In genomic region chr15:61112231-61112630, GRCh38 we compare ENCODE assay signal across 22 cellular contexts.
DNase-seq lines count a peak whose midpoint lies in the region; ATAC-seq and TF ChIP-seq lines count a peak whose summit lies in the region.
"Had no signal": no experiment of that assay in that cellular context is flagged by ENCODE, and none has a peak within 500 bp of the region (broad histone marks: within the 10 kb centered on the region; RNA-seq: fewer than 3 reads in every experiment).

No MANE protein-coding gene starts in this region.

- H3K9me3 Mint-ChIP-seq in type B pancreatic cell = no peaks in the 10 kb centered on the region
- H3K9me3 Mint-ChIP-seq: activated B cell treated with CpG ODN at 0.5 μM for 24 hours; activated CD8-positive, alpha-beta T cell treated with anti-CD3 and anti-CD28 coated beads for 36 hours had no signal

- no peak overlapping the region for H3K27ac ChIP-seq in left ventricle myocardium inferior (replicated peaks)
- H3K27ac ChIP-seq in WERI-Rb-1 = no peak overlapping the region
- H3K27ac ChIP-seq in adrenal gland = no peak overlapping the region
- H3K27ac ChIP-seq: hepatocyte, SJCRH30, testis had no signal

- H3K4me3 ChIP-seq in left ventricle myocardium inferior = no peak overlapping the region
- H3K4me3 ChIP-seq in WERI-Rb-1 (ENCODE audit: low read depth, low read length) = no peak overlapping the region
- H3K4me3 ChIP-seq in adrenal gland = no peak overlapping the region
- H3K4me3 ChIP-seq: hepatocyte, mucosa of descending colon, SJCRH30, testis had no signal

- H3K27me3 ChIP-seq in left ventricle myocardium inferior (ENCODE audit: low read depth) = no peaks in the 10 kb centered on the region
- no peaks in the 10 kb centered on the region for H3K27me3 ChIP-seq in WERI-Rb-1 (ENCODE audit: insufficient read depth, low read depth, severe bottlenecking)
- no peaks in the 10 kb centered on the region for H3K27me3 ChIP-seq in adrenal gland
- H3K27me3 ChIP-seq: hepatocyte, SJCRH30, testis had no signal

- H3K4me3 Mint-ChIP-seq in type B pancreatic cell = no peak overlapping the region
- H3K4me3 Mint-ChIP-seq: activated B cell treated with CpG ODN at 0.5 μM for 24 hours; activated CD8-positive, alpha-beta T cell treated with anti-CD3 and anti-CD28 coated beads for 36 hours; CD14-positive monocyte had no signal

- no peak for DNase-seq in left ventricle myocardium inferior
- DNase-seq in Right ventricle myocardium inferior (ENCODE audit: missing footprints) = no peak
- no peak for DNase-seq in WERI-Rb-1
- DNase-seq in iPS DF 4.7 (ENCODE audit: extremely low read depth, low spot score) = peak; percentile 14
- DNase-seq in type B pancreatic cell (ENCODE audit: extremely low spot score, unreplicated experiment) = no peak
- DNase-seq in adrenal gland = no peak
- no peak for DNase-seq in cerebellum (ENCODE audit: low spot score)
- DNase-seq: activated B cell treated with CpG ODN at 0.5 μM for 24 hours; activated CD8-positive, alpha-beta T cell treated with anti-CD3 and anti-CD28 coated beads for 36 hours; activated naive CD4-positive, alpha-beta T cell treated with anti-CD3 and anti-CD28 coated beads, Interleukin-2, amount 50 U/mL, for 16 hours; activated T-cell treated with anti-CD3 and anti-CD28 coated beads, Interleukin-2, amount 50 U/mL, for 1 hour; left colon; mucosa of descending colon; NCI-H2029 treated with DMSO at 0.1 percent for 48 hours; NCI-H526 treated with DMSO at 0.1 percent for 48 hours; OCI-M1; SJCRH30; T-helper 2 cell; testis had no signal

- 79 to 87% (median 82%) methylated on average over 10 of the region's 10 CpGs for WGBS in adrenal gland, 4 donors

- intact Hi-C loops in left ventricle myocardium inferior (cut with micrococcal nuclease) (no loop called here), Right ventricle myocardium inferior (cut with DNase I) (no loop called here), adrenal gland (cut with DNase I) (no loop called here)

- H3K9me3 ChIP-seq in left ventricle myocardium inferior (replicated peaks) (no peaks in the 10 kb centered on the region), WERI-Rb-1 (ENCODE audit: severe bottlenecking) (no peaks in the 10 kb centered on the region), adrenal gland (replicated peaks in 1 of 3) (no peaks in the 10 kb centered on the region)
- H3K9me3 ChIP-seq: mucosa of descending colon, SJCRH30, testis had no signal

- peak; percentile 22 for TF ChIP-seq CTCF in left ventricle myocardium inferior (IDR thresholded peaks at IDR 0.05; ENCODE audit: borderline replicate concordance)
- TF ChIP-seq CTCF in WERI-Rb-1 (IDR thresholded peaks at IDR 0.05; ENCODE audit: low read depth, low read length) = 0 out of 2 replicates have a peak, but pooled peaks have one; percentile 9
- peak; percentile 52 for TF ChIP-seq CTCF in type B pancreatic cell (conservative IDR thresholded peaks at IDR 0.05)
- no peak for TF ChIP-seq CTCF in adrenal gland (IDR thresholded peaks at IDR 0.05)

- H3K27me3 Mint-ChIP-seq in type B pancreatic cell = peaks cover 8% of the 10 kb centered on the region

- TF ChIP-seq POLR2A in adrenal gland (IDR thresholded peaks at IDR 0.05) = no peak

- H3K36me3 Mint-ChIP-seq in type B pancreatic cell = no peaks in the 10 kb centered on the region
- H3K36me3 Mint-ChIP-seq: CD14-positive monocyte had no signal

- no peaks in the 10 kb centered on the region for H3K4me1 ChIP-seq in left ventricle myocardium inferior
- H3K4me1 ChIP-seq in adrenal gland (replicated peaks in 1 of 2) = peaks cover 0 to 5% of the 10 kb centered on the region in 2 donors
- H3K4me1 ChIP-seq: testis had no signal

- H3K4me1 Mint-ChIP-seq in type B pancreatic cell (ENCODE audit: unreplicated experiment) = peaks cover 16% of the 10 kb centered on the region
- H3K4me1 Mint-ChIP-seq: activated B cell treated with CpG ODN at 0.5 μM for 24 hours, CD14-positive monocyte had no signal

- no peak overlapping the region for H3K27ac Mint-ChIP-seq in type B pancreatic cell
- H3K27ac Mint-ChIP-seq: activated B cell treated with CpG ODN at 0.5 μM for 24 hours; activated CD8-positive, alpha-beta T cell treated with anti-CD3 and anti-CD28 coated beads for 36 hours; CD14-positive monocyte had no signal

- no peak for ATAC-seq in Right ventricle myocardium inferior
- ATAC-seq in GM18909 (IDR thresholded peaks at IDR 0.05; ENCODE audit: poor library complexity, unreplicated experiment) = no peak
- ATAC-seq: activated CD8-positive, alpha-beta T cell treated with anti-CD3 and anti-CD28 coated beads for 36 hours; left colon; mucosa of descending colon had no signal

- H3K36me3 ChIP-seq in left ventricle myocardium inferior (no peaks in the 10 kb centered on the region), WERI-Rb-1 (no peaks in the 10 kb centered on the region), adrenal gland (replicated peaks in 1 of 2) (no peaks in the 10 kb centered on the region)
- H3K36me3 ChIP-seq: SJCRH30 had no signal

Comparison
In these comparisons a context has a peak if more than half of its experiments do, and no peak if none do; other contexts are left out.
1. CTCF ChIP-seq: peak in left ventricle myocardium inferior (single experiment), WERI-Rb-1 (single experiment) and type B pancreatic cell (single experiment); none in adrenal gland (0 of 6).